19 cellular contexts compared by ENCODE assay signal in genomic region chr9:80555782-80556325, GRCh38.
"Had no signal": no experiment of that assay in that cellular context is flagged by ENCODE, and none has a peak within 500 bp of the region (broad histone marks: within the 10 kb centered on the region; RNA-seq: fewer than 3 reads in every experiment).

No MANE protein-coding gene starts in this region.

- H3K27me3 ChIP-seq: dorsolateral prefrontal cortex, heart right ventricle, right lobe of liver, stomach, testis, upper lobe of right lung had no signal

- H3K4me3 ChIP-seq: dorsolateral prefrontal cortex, heart right ventricle, lung, psoas muscle, right lobe of liver, stomach, testis, upper lobe of right lung had no signal

- ATAC-seq: heart right ventricle, psoas muscle, right lobe of liver, upper lobe of right lung had no signal

- DNase-seq: activated CD4-positive, alpha-beta T cell treated with anti-CD3 and anti-CD28 coated beads, Interleukin-2, amount 10 ng/mL, durations not matched to agents 7 days and 5 days; activated CD4-positive, CD25-positive, alpha-beta regulatory T cell; activated CD8-positive, alpha-beta memory T cell treated with anti-CD3 and anti-CD28 coated beads for 24 hours; activated naive CD8-positive, alpha-beta T cell treated with anti-CD3 and anti-CD28 coated beads for 36 hours; aorta; dorsolateral prefrontal cortex; endodermal cell; erythroblast; heart right ventricle; islet precursor cell; midbrain; psoas muscle; right lobe of liver; stimulated activated CD4-positive, alpha-beta T cell treated with anti-CD3 and anti-CD28 coated beads, Interleukin-12 subunit alpha, Interleukin-12 subunit beta, amount 100 ng/mL, for 4 hours; stimulated activated CD4-positive, alpha-beta T cell treated with anti-CD3 and anti-CD28 coated beads, Interleukin-2, amount 100 ng/mL, for 24 hours; stomach; testis; upper lobe of right lung had no signal

- H3K4me1 ChIP-seq: psoas muscle, testis, upper lobe of right lung had no signal

- H3K9me3 ChIP-seq: heart right ventricle, psoas muscle, right lobe of liver, stomach, testis, upper lobe of right lung had no signal

- H3K36me3 ChIP-seq: heart right ventricle, right lobe of liver, stomach, upper lobe of right lung had no signal
